ENCODE assay signal across 6 cellular contexts in the genomic region with DNA sequence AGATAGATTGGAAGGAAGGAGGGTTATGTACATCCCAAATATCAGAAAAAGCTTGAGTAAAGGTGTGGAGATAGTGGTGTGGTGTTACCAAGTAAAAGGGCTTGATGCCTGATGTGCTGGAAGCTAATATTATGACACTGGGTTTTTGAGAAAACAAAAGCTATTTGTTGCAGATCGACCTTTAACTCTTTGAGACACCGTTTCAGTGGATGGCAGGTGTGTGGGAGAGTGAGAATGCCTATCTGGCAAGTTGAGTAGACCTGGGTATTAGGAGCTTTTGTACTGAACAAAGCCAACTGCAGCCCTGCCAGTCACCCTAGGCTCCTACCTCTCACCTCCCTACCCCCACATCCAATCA. TPM values are rescaled to one million over a fixed set of nuclear protein-coding genes. Genes with fewer than 3 reads are reported as not detected.
DNase-seq lines count a peak whose midpoint lies in the region; ATAC-seq and TF ChIP-seq lines count a peak whose summit lies in the region.

No MANE protein-coding gene starts in this region.

- H3K36me3 Mint-ChIP-seq in activated CD4-positive, alpha-beta T cell treated with anti-CD3 and anti-CD28 coated beads, Interleukin-2, amount 10 ng/mL, durations not matched to agents 7 days and 5 days (ENCODE audit: low read depth): peaks cover 2% of the 10 kb centered on the region
- no peaks in the 10 kb centered on the region for H3K36me3 Mint-ChIP-seq in activated naive CD8-positive, alpha-beta T cell

- no peak for ATAC-seq in HG02798 (IDR thresholded peaks at IDR 0.05; ENCODE audit: poor library complexity, unreplicated experiment)

- no peak for DNase-seq in activated CD4-positive, alpha-beta T cell treated with anti-CD3 and anti-CD28 coated beads, Interleukin-2, amount 10 ng/mL, durations not matched to agents 7 days and 5 days
- no peak for DNase-seq in activated CD4-positive, alpha-beta T cell treated with anti-CD3 and anti-CD28 coated beads for 48 hours
- no peak for DNase-seq in hepatic stellate cell (ENCODE audit: low spot score)

- H3K36me3 ChIP-seq in parathyroid adenoma (ENCODE audit: control insufficient read depth, insufficient read depth, low read length): no peaks in the 10 kb centered on the region

- H3K4me1 Mint-ChIP-seq in activated CD4-positive, alpha-beta T cell treated with anti-CD3 and anti-CD28 coated beads, Interleukin-2, amount 10 ng/mL, durations not matched to agents 7 days and 5 days: peaks cover 31% of the 10 kb centered on the region
- peaks cover 28% of the 10 kb centered on the region for H3K4me1 Mint-ChIP-seq in activated naive CD8-positive, alpha-beta T cell (ENCODE audit: low read depth)

- peak overlapping the region; percentile 96 for H3K4me2 ChIP-seq in parathyroid adenoma (ENCODE audit: low read length)

- POLR2A ChIA-PET in activated CD4-positive, alpha-beta T cell treated with anti-CD3 and anti-CD28 coated beads, Interleukin-2, amount 10 ng/mL, durations not matched to agents 7 days and 5 days (lab: Charles Lee): no interaction called here

- no peak overlapping the region for H3K27ac ChIP-seq in parathyroid adenoma

- H3K27me3 Mint-ChIP-seq in activated CD4-positive, alpha-beta T cell treated with anti-CD3 and anti-CD28 coated beads, Interleukin-2, amount 10 ng/mL, durations not matched to agents 7 days and 5 days: no peaks in the 10 kb centered on the region
- H3K27me3 Mint-ChIP-seq in activated naive CD8-positive, alpha-beta T cell: no peaks in the 10 kb centered on the region

- H3K27me3 ChIP-seq in parathyroid adenoma (ENCODE audit: control insufficient read depth, insufficient read depth, low read length): no peaks in the 10 kb centered on the region

- H3K9me3 ChIP-seq in parathyroid adenoma (ENCODE audit: control insufficient read depth, low read length): no peaks in the 10 kb centered on the region

- no peak overlapping the region for H3K27ac Mint-ChIP-seq in activated CD4-positive, alpha-beta T cell treated with anti-CD3 and anti-CD28 coated beads, Interleukin-2, amount 10 ng/mL, durations not matched to agents 7 days and 5 days
- peak overlapping the region; percentile 35 for H3K27ac Mint-ChIP-seq in activated naive CD8-positive, alpha-beta T cell

- H3K9ac ChIP-seq in parathyroid adenoma: no peak overlapping the region

- peaks cover 3% of the 10 kb centered on the region for H3K4me1 ChIP-seq in parathyroid adenoma

- H3K4me3 Mint-ChIP-seq in activated CD4-positive, alpha-beta T cell treated with anti-CD3 and anti-CD28 coated beads, Interleukin-2, amount 10 ng/mL, durations not matched to agents 7 days and 5 days: peak overlapping the region; percentile 85
- H3K4me3 Mint-ChIP-seq in activated naive CD8-positive, alpha-beta T cell: peak overlapping the region; percentile 94

- no peaks in the 10 kb centered on the region for H3K9me3 Mint-ChIP-seq in activated CD4-positive, alpha-beta T cell treated with anti-CD3 and anti-CD28 coated beads, Interleukin-2, amount 10 ng/mL, durations not matched to agents 7 days and 5 days
- H3K9me3 Mint-ChIP-seq in activated naive CD8-positive, alpha-beta T cell (ENCODE audit: low read depth): no peaks in the 10 kb centered on the region

- TF ChIP-seq CTCF in parathyroid adenoma (IDR thresholded peaks at IDR 0.05): no peak

- H3K4me3 ChIP-seq in parathyroid adenoma (ENCODE audit: low read depth, low read length): no peak overlapping the region

- CTCF ChIA-PET in activated CD4-positive, alpha-beta T cell treated with anti-CD3 and anti-CD28 coated beads, Interleukin-2, amount 10 ng/mL, durations not matched to agents 7 days and 5 days (lab: Charles Lee): interaction anchor here (0.5 to 3.6 kb wide), 9 partner anchors 9 to 123 kb away, joined by 3 to 20 read pairs (median 4); no protein-coding TSS in a partner anchor

- no peaks in the 10 kb centered on the region for H3K79me2 ChIP-seq in parathyroid adenoma

- H2AFZ ChIP-seq in parathyroid adenoma: no peak overlapping the region

RNA-seq across cellular contexts. Expression of gene MMACHC, which starts 1.4 kb away (rescaled TPM):
- total RNA-seq in activated CD4-positive, alpha-beta T cell treated with anti-CD3 and anti-CD28 coated beads, Interleukin-2, amount 10 ng/mL, durations not matched to agents 7 days and 5 days: 1 to 10 TPM; 6.6 to 6.7 TPM

RNA-seq across cellular contexts. Expression of gene CCDC163, which starts 1.6 kb away (rescaled TPM):
- 1 to 10 TPM; 5.3 to 5.8 TPM for total RNA-seq in activated CD4-positive, alpha-beta T cell treated with anti-CD3 and anti-CD28 coated beads, Interleukin-2, amount 10 ng/mL, durations not matched to agents 7 days and 5 days

RNA-seq across cellular contexts. Expression of gene TESK2, which starts 10.5 kb away (rescaled TPM):
- total RNA-seq in activated CD4-positive, alpha-beta T cell treated with anti-CD3 and anti-CD28 coated beads, Interleukin-2, amount 10 ng/mL, durations not matched to agents 7 days and 5 days: 1 to 10 TPM; 2.6 to 3.5 TPM

RNA-seq across cellular contexts. Expression of gene PRDX1, which starts 20.2 kb away (rescaled TPM):
- 100 to 1,000 TPM; 269 to 331 TPM for total RNA-seq in activated CD4-positive, alpha-beta T cell treated with anti-CD3 and anti-CD28 coated beads, Interleukin-2, amount 10 ng/mL, durations not matched to agents 7 days and 5 days

RNA-seq across cellular contexts. Expression of gene AKR1A1, which starts 49.1 kb away (rescaled TPM):
- 100 to 1,000 TPM; 134 to 135 TPM for total RNA-seq in activated CD4-positive, alpha-beta T cell treated with anti-CD3 and anti-CD28 coated beads, Interleukin-2, amount 10 ng/mL, durations not matched to agents 7 days and 5 days
